8 cellular contexts compared by ENCODE assay signal in genomic region chr1:151618996-151619395, GRCh38. TPM values are rescaled to one million over a fixed set of nuclear protein-coding genes. Genes with fewer than 3 reads are reported as not detected.
DNase-seq lines count a peak whose midpoint lies in the region; ATAC-seq, FAIRE-seq and TF ChIP-seq lines count a peak whose summit lies in the region.
"Not testable (repeated sequence)": the region's sequence is repeated elsewhere in the genome, so short reads cannot be mapped to it uniquely, and the experiment has no call there.

No MANE protein-coding gene starts in this region.

- H3K23ac ChIP-seq in trophoblast cell (ENCODE audit: low read length): not testable (repeated sequence)

- not testable (repeated sequence) for H3K9me3 Mint-ChIP-seq in chondrocyte (ENCODE audit: low read depth)

- not testable (repeated sequence) for H2AFZ ChIP-seq in hepatocyte; trophoblast cell (ENCODE audit: insufficient read depth, low read length, poor library complexity)

- intact Hi-C loops in stomach (cut with DNase I; ENCODE audit: low total_unique reads); vagina (cut with DNase I): not testable (repeated sequence)

- not testable (repeated sequence) for H3K36me3 ChIP-seq in SK-N-MC (ENCODE audit: insufficient read depth, low read length); hepatocyte (replicated peaks; ENCODE audit: insufficient read depth, low read depth); trophoblast cell (ENCODE audit: control insufficient read depth in 1 of 2, insufficient read depth in 2 of 2, low read length in 2 of 2); stomach; vagina

- not testable (repeated sequence) for TF ChIP-seq EP300 in A549 (IDR thresholded peaks at IDR 0.05); Ishikawa (IDR thresholded peaks at IDR 0.05; ENCODE audit: borderline replicate concordance); stomach (IDR thresholded peaks at IDR 0.05)

- peaks cover 56% of the 10 kb centered on the region for H3K4me1 Mint-ChIP-seq in chondrocyte (ENCODE audit: low read depth)

- H3K14ac ChIP-seq in trophoblast cell (ENCODE audit: low read length): not testable (repeated sequence)

- not testable (repeated sequence) for H3K79me1 ChIP-seq in trophoblast cell (ENCODE audit: low read length)

- not testable (repeated sequence) for TF ChIP-seq POLR2A in A549 (IDR thresholded peaks at IDR 0.05; ENCODE audit: low read length); stomach (IDR thresholded peaks at IDR 0.05); vagina (IDR thresholded peaks at IDR 0.05)

- DNase-seq in A549 (ENCODE audit: low read depth in 1 of 2, low spot score in 1 of 2); SK-N-MC (ENCODE audit: low read depth, low spot score); chondrocyte (ENCODE audit: low spot score); hepatocyte (ENCODE audit: low spot score); trophoblast cell; stomach; vagina (ENCODE audit: extremely low spot score in 2 of 2): not testable (repeated sequence)

- H3K9ac ChIP-seq in SK-N-MC (ENCODE audit: insufficient read length); trophoblast cell (ENCODE audit: low read length): not testable (repeated sequence)

- H2BK5ac ChIP-seq in trophoblast cell (ENCODE audit: low read depth, low read length, poor library complexity): not testable (repeated sequence)

- not testable (repeated sequence) for H3K4me3 Mint-ChIP-seq in chondrocyte (ENCODE audit: unreplicated experiment)

- H4K12ac ChIP-seq in trophoblast cell (ENCODE audit: low read depth, low read length): not testable (repeated sequence)

- H3K4me2 ChIP-seq in A549: peak overlapping the region; percentile 65
- peak overlapping the region; percentile 64 for H3K4me2 ChIP-seq in hepatocyte
- H3K4me2 ChIP-seq in trophoblast cell (ENCODE audit: low read length): not testable (repeated sequence)

- H3K79me2 ChIP-seq in hepatocyte: peaks cover 90% of the 10 kb centered on the region
- not testable (repeated sequence) for H3K79me2 ChIP-seq in trophoblast cell (ENCODE audit: control insufficient read depth, insufficient read depth, low read length, poor library complexity)

- H3K9me3 ChIP-seq in A549; SK-N-MC (ENCODE audit: low read depth, low read length); hepatocyte (ENCODE audit: low read depth); trophoblast cell (ENCODE audit: insufficient read depth, low read depth, low read length); stomach; vagina: not testable (repeated sequence)

- CTCF ChIA-PET in A549 (lab: Yijun Ruan, JAX): interaction anchor here (0.6 to 6.7 kb wide), 8 partner anchors 25 to 279 kb away, joined by 3 to 29 read pairs (median 3); no protein-coding TSS in a partner anchor

- H2BK120ac ChIP-seq in trophoblast cell (ENCODE audit: insufficient read depth, low read length, poor library complexity): peak overlapping the region; percentile 13

- not testable (repeated sequence) for H3K9me2 ChIP-seq in hepatocyte (replicated peaks; ENCODE audit: insufficient read depth)

- not testable (repeated sequence) for H4K8ac ChIP-seq in trophoblast cell (ENCODE audit: low read depth, low read length)

- H3K27ac ChIP-seq in A549: peak overlapping the region; percentile 40 to 65; a peak in 4 of 6 replicates
- peak overlapping the region; percentile 71; the same call in 1 of the 2 replicates for H3K27ac ChIP-seq in SK-N-MC
- H3K27ac ChIP-seq in hepatocyte: peak overlapping the region; percentile 74
- H3K27ac ChIP-seq in trophoblast cell (ENCODE audit: low read depth, low read length): not testable (repeated sequence)
- H3K27ac ChIP-seq in stomach: peak overlapping the region; percentile 2 to 79 (median 69)
- H3K27ac ChIP-seq in vagina: peak overlapping the region; percentile 70

- H4K91ac ChIP-seq in trophoblast cell (ENCODE audit: low read depth, low read length): not testable (repeated sequence)

- peaks cover 25% of the 10 kb centered on the region for H4K20me1 ChIP-seq in hepatocyte (ENCODE audit: insufficient read depth, poor library complexity, severe bottlenecking)

- H3K27me3 Mint-ChIP-seq in chondrocyte (ENCODE audit: low read depth): not testable (repeated sequence)

- not testable (repeated sequence) for H3K27me3 ChIP-seq in hepatocyte; trophoblast cell (ENCODE audit: insufficient read depth, low read length); stomach; vagina

- ATAC-seq in A549: not testable (repeated sequence)

- TF ChIP-seq CTCF in A549 (IDR thresholded peaks at IDR 0.05); chondrocyte (IDR thresholded peaks at IDR 0.05); hepatocyte (IDR thresholded peaks at IDR 0.05; ENCODE audit: poor library complexity); stomach (IDR thresholded peaks at IDR 0.05); vagina (IDR thresholded peaks at IDR 0.05): not testable (repeated sequence)

- TF ChIP-seq RAD21 in A549 (conservative IDR thresholded peaks at IDR 0.05 in 1 of 2, IDR thresholded peaks at IDR 0.05 in 1 of 2); Ishikawa (IDR thresholded peaks at IDR 0.05; ENCODE audit: low read depth): not testable (repeated sequence)

- peaks cover 78% of the 10 kb centered on the region for H3K4me1 ChIP-seq in A549
- H3K4me1 ChIP-seq in hepatocyte (ENCODE audit: insufficient read depth): peaks cover 37% of the 10 kb centered on the region
- H3K4me1 ChIP-seq in trophoblast cell (ENCODE audit: control insufficient read depth in 1 of 2, insufficient read depth in 2 of 2, low read length in 2 of 2): not testable (repeated sequence)
- peaks cover 27 to 83% (median 57%) of the 10 kb centered on the region in 4 donors for H3K4me1 ChIP-seq in stomach
- peaks cover 69% of the 10 kb centered on the region for H3K4me1 ChIP-seq in vagina

- H2AK5ac ChIP-seq in trophoblast cell (ENCODE audit: low read length): peak overlapping the region; percentile 54

- not testable (repeated sequence) for H3K4me3 ChIP-seq in A549; SK-N-MC; hepatocyte; trophoblast cell (ENCODE audit: low read depth, low read length); stomach; vagina

- not testable (repeated sequence) for H2BK12ac ChIP-seq in trophoblast cell (ENCODE audit: low read length)

- POLR2A ChIA-PET in A549 (lab: Yijun Ruan, JAX): interaction anchor here (0.6 to 1.1 kb wide), 2 partner anchors 8 to 33 kb away, joined by 3 to 5 read pairs; no protein-coding TSS in a partner anchor

- WGBS in A549 (ENCODE audit: missing lambda C conversion rate): 76% methylated on average over 6 of the region's 6 CpGs
- 84% methylated on average over 6 of the region's 6 CpGs for WGBS in hepatocyte (ENCODE audit: low lambda C conversion rate, missing lambda C conversion rate)
- WGBS in trophoblast cell (ENCODE audit: extremely low coverage, insufficient coverage, insufficient read length): no CpG with 5 or more reads among the region's 6 CpGs
- 78 to 81% (median 80%) methylated on average over 6 of the region's 6 CpGs for WGBS in stomach, 5 donors

- peak overlapping the region; percentile 49 for H3K27ac Mint-ChIP-seq in chondrocyte (ENCODE audit: unreplicated experiment)

- H3K4ac ChIP-seq in trophoblast cell (ENCODE audit: low read depth, low read length): peak overlapping the region; percentile 62

- H3K18ac ChIP-seq in trophoblast cell (ENCODE audit: low read length): peak overlapping the region; percentile 37

- not testable (repeated sequence) for H3K36me3 Mint-ChIP-seq in chondrocyte (ENCODE audit: low read depth)

- FAIRE-seq in A549 (lab: Jason Lieb, UNC): not testable (repeated sequence)

TF ChIP-seq in Ishikawa, 13 proteins besides CTCF, POLR2A, EP300 and RAD21:
- TF ChIP-seq MAX (IDR thresholded peaks at IDR 0.05): 0 out of 2 replicates have a peak, but pooled peaks have one; percentile 12

RNA-seq across cellular contexts. Expression of gene SNX27, which starts 7.1 kb away (rescaled TPM):
- polyA plus RNA-seq in A549 (2011; rRNA removed) (29.1 and 30.5 TPM in 2 replicates), A549 (2017; fragmentation: RNase III; extraction: RNeasy Plus Mini Kit Qiagen cat#74134 plus additional on column Dnase treatment) (11.0 to 13.6 TPM (median 12.8 TPM) in 3 replicates), hepatocyte (18.2 and 24.0 TPM in 2 replicates), stomach (1 to 10 TPM; 4.3 to 6.8 (median 5.8) TPM)
- 8.9 and 11.6 TPM in 2 replicates for polyA plus RNA-seq in A549 (2012; cell fraction: cytosol; rRNA removed)
- polyA plus RNA-seq in A549 (2012; cell fraction: nucleus; rRNA removed): 8.4 and 12.9 TPM in 2 replicates
- polyA minus RNA-seq in A549 (2011; rRNA and poly(A)+ RNA removed): 39.5 and 44.8 TPM in 2 replicates
- total RNA-seq in chondrocyte (39.0 to 39.5 TPM (median 39.3 TPM) in 3 replicates), hepatocyte (35.1 and 38.7 TPM in 2 replicates), stomach (10 to 100 TPM in 4 of 5 donors, 1 to 10 TPM in 1; 9.3 to 82.3 (median 31.2) TPM), vagina (50.6 TPM)
- 57.3 and 58.9 TPM in 2 replicates for polyA plus RNA-seq in trophoblast cell (2013)
